8 cellular contexts compared by ENCODE assay signal in genomic region chr1:193183019-193183643, GRCh38. TPM values are rescaled to one million over a fixed set of nuclear protein-coding genes. Genes with fewer than 3 reads are reported as not detected.
A peak's percentile ranks its signal among the peaks of the same experiment; 100 is the strongest.
DNase-seq lines count a peak whose midpoint lies in the region; ATAC-seq and TF ChIP-seq lines count a peak whose summit lies in the region.

No MANE protein-coding gene starts in this region.

- intact Hi-C loops in testis (cut with DNase I; ENCODE audit: low total_unique reads) = no loop called here
- intact Hi-C loops in posterior vena cava (cut with DNase I) = no loop called here

- H3K27ac ChIP-seq in testis = peak overlapping the region in 1 of 2 donors; percentile 12

- H3K27me3 ChIP-seq in testis = no peaks in the 10 kb centered on the region

- DNase-seq in CMK (ENCODE audit: low read depth) (peak; percentile 18), NCI-H510A (lab: John Stamatoyannopoulos, UW) (peak; percentile 7), astrocyte of the spinal cord (ENCODE audit: low read depth, low spot score) (peak; percentile 74), iris pigment epithelial cell (ENCODE audit: low read depth) (peak; percentile 69), testis (no peak), posterior vena cava (ENCODE audit: low spot score) (no peak)

- H3K36me3 ChIP-seq in testis (ENCODE audit: low read depth, missing control alignments) = no peaks in the 10 kb centered on the region

- TF ChIP-seq POLR2A in testis (IDR thresholded peaks at IDR 0.05) = no peak

- H3K4me3 ChIP-seq in astrocyte of the spinal cord (ENCODE audit: low read depth, low read length) (no peak overlapping the region), testis (peak overlapping the region in 1 of 2 donors; percentile 36)

- WGBS in testis, 2 donors = 7 to 12% methylated on average over 2 of the region's 2 CpGs

- in situ Hi-C loops in astrocyte of the spinal cord (cut with HindIII; ENCODE audit: low sequenced_read_pairs) = no loop called here

- peak; percentile 67 for ATAC-seq in GM19035 (IDR thresholded peaks at IDR 0.05; ENCODE audit: unreplicated experiment)
- ATAC-seq in HG03378 (IDR thresholded peaks at IDR 0.05; ENCODE audit: unreplicated experiment) = peak; percentile 69

- TF ChIP-seq CTCF in astrocyte of the spinal cord (IDR thresholded peaks at IDR 0.05; ENCODE audit: low read depth, low read length) (peak; percentile 76), testis (IDR thresholded peaks at IDR 0.05) (peak; percentile 57 to 83 (median 74))

- no peaks in the 10 kb centered on the region for H3K4me1 ChIP-seq in testis

- H3K9me3 ChIP-seq in testis = no peaks in the 10 kb centered on the region

RNA-seq across cellular contexts. Expression of gene B3GALT2, which starts 3.3 kb away (rescaled TPM):
- 1 to 10 TPM; 1.1 to 2.5 TPM for total RNA-seq in testis
- 0.80 TPM for polyA plus RNA-seq in testis (ENCODE audit: insufficient read depth, low read depth, low replicate concordance)
- under 1 TPM; 0.76 to 0.88 TPM for total RNA-seq in posterior vena cava

Comparison
In these comparisons a context has a peak if more than half of its experiments do, and no peak if none do; other contexts are left out.
1. DNase-seq: peak in CMK (single experiment), NCI-H510A (single experiment), astrocyte of the spinal cord (single experiment) and iris pigment epithelial cell (single experiment); none in testis (single experiment) and posterior vena cava (single experiment).